ENCODE assay signal across 9 cellular contexts in the genomic region with DNA sequence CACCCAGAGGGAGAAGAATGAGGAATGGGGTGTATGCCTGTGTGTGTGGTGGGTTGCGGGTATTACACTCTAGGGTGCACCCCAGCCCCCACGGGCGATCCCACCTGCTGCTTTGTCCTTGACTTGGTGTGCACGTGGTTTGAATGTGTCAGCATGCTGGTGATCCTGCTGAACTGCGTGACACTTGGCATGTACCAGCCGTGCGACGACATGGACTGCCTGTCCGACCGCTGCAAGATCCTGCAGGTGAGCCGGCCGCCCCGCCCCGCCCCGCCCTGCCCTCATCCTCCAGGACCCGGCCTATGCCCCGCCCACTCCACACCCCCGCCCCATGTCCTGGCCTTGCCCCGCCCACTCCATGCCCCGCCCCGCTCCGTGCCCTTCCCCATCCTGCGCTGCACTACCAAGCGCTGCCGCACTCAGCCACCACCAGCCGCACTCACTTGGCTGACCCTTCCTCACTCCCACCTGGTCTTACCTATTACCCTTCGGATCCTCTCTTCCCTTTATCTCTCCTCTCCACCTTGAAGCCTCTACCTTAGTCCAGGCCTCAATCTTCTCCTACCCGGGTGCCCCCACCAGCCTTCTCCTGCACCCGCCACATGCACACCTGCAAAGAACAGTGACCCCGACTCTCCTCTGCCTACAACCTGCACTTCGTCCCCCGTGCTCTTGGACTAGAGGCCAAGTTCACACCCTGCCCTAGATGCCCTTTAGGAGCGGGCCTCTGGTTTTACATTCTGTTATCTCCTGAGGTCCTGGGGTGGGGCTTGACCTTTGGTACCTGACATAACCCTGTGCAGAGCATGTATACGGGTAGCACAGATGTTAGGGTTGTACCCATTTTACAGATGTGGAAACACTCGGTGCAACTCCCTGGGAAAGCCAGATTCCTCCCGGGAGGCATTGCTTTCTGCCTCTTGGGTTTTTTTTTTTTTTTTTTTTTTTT. TPM values are rescaled to one million over a fixed set of nuclear protein-coding genes. Genes with fewer than 3 reads are reported as not detected.
A peak's percentile ranks its signal among the peaks of the same experiment; 100 is the strongest.
DNase-seq lines count a peak whose midpoint lies in the region; ATAC-seq and TF ChIP-seq lines count a peak whose summit lies in the region.
"Had no signal": no experiment of that assay in that cellular context is flagged by ENCODE, and none has a peak within 500 bp of the region (broad histone marks: within the 10 kb centered on the region; RNA-seq: fewer than 3 reads in every experiment).

No MANE protein-coding gene starts in this region.

- H3K18ac ChIP-seq in mesenchymal stem cell (ENCODE audit: low read depth in 1 of 2, low read length in 2 of 2) = no peak overlapping the region

- intact Hi-C loops in thyroid gland (cut with DNase I) = no loop called here

- no peak overlapping the region for H3K9ac ChIP-seq in mesenchymal stem cell (ENCODE audit: low read length)

- H3K4ac ChIP-seq in mesenchymal stem cell (ENCODE audit: low read depth in 1 of 2, low read length in 2 of 2) = no peak overlapping the region

- peak in 1 of 6 experiments; percentile 5 for TF ChIP-seq CTCF in thyroid gland (IDR thresholded peaks at IDR 0.05)

- peaks cover 24% of the 10 kb centered on the region for H3K4me1 Mint-ChIP-seq in activated naive CD8-positive, alpha-beta T cell treated with anti-CD3 and anti-CD28 coated beads for 36 hours

- no peak overlapping the region for H2BK12ac ChIP-seq in mesenchymal stem cell (ENCODE audit: low read length in 2 of 2)

- H3K27ac ChIP-seq in mesenchymal stem cell (ENCODE audit: low read length, poor library complexity, severe bottlenecking) (no peak overlapping the region), thyroid gland (no peak overlapping the region)

- ATAC-seq in HG02973 (IDR thresholded peaks at IDR 0.05; ENCODE audit: unreplicated experiment) = no peak

- no peak overlapping the region for H3K4me2 ChIP-seq in mesenchymal stem cell (ENCODE audit: low read length, poor library complexity, severe bottlenecking)

- H2AK5ac ChIP-seq in mesenchymal stem cell (ENCODE audit: low read length, severe bottlenecking) = no peak overlapping the region

- peak overlapping the region; percentile 3 for H3K4me3 Mint-ChIP-seq in activated naive CD8-positive, alpha-beta T cell treated with anti-CD3 and anti-CD28 coated beads for 36 hours

- H3K4me1 ChIP-seq in mesenchymal stem cell (ENCODE audit: control insufficient read depth, insufficient read depth, low read depth, low read length) (peaks cover 3% of the 10 kb centered on the region), thyroid gland (peaks cover 0 to under 1% of the 10 kb centered on the region in 2 donors)

- no peak overlapping the region for H3K4me3 ChIP-seq in mesenchymal stem cell (ENCODE audit: insufficient read depth in 1 of 2, low read depth in 1 of 2, low read length in 2 of 2)
- no peak overlapping the region for H3K4me3 ChIP-seq in thyroid gland (replicated peaks in 1 of 3)

- H2BK5ac ChIP-seq in mesenchymal stem cell (ENCODE audit: low read depth, low read length, poor library complexity, severe bottlenecking) = no peak overlapping the region

- H3K27me3 ChIP-seq in mesenchymal stem cell (ENCODE audit: control insufficient read depth in 1 of 2, insufficient read depth in 1 of 2, low read length in 2 of 2) (peaks cover 51 to 53% of the 10 kb centered on the region in 2 experiments), thyroid gland (no peaks in the 10 kb centered on the region)

- H3K36me3 ChIP-seq in mesenchymal stem cell (ENCODE audit: control insufficient read depth in 1 of 2, insufficient read depth in 2 of 2, low read depth in 1 of 2, low read length in 2 of 2) (no peaks in the 10 kb centered on the region), thyroid gland (no peaks in the 10 kb centered on the region)

- H3K23ac ChIP-seq in mesenchymal stem cell (ENCODE audit: low read length in 2 of 2) = no peak overlapping the region

- DNase-seq in DMS153 treated with DMSO at 0.1 percent for 48 hours (lab: John Stamatoyannopoulos, UW; ENCODE audit: unreplicated experiment) = peak; percentile 78
- DNase-seq in RPMI8226 = peak; percentile 70
- DNase-seq in activated naive CD8-positive, alpha-beta T cell treated with anti-CD3 and anti-CD28 coated beads for 36 hours = peak; percentile 72
- DNase-seq in mesenchymal stem cell = peak; percentile 8
- DNase-seq in thyroid gland = peak; percentile 20 to 55
- no peak for DNase-seq in kidney glomerular epithelial cell (lab: John Stamatoyannopoulos, UW)
- DNase-seq in NCI-H2196 (lab: John Stamatoyannopoulos, UW; ENCODE audit: unreplicated experiment) = no peak

- no peaks in the 10 kb centered on the region for H3K79me1 ChIP-seq in mesenchymal stem cell (replicated peaks; ENCODE audit: low read length, poor library complexity, severe bottlenecking)

- H4K8ac ChIP-seq in mesenchymal stem cell (ENCODE audit: low read length) = no peak overlapping the region

- H3K27ac Mint-ChIP-seq in activated naive CD8-positive, alpha-beta T cell treated with anti-CD3 and anti-CD28 coated beads for 36 hours = no peak overlapping the region

- H2AFZ ChIP-seq in mesenchymal stem cell (ENCODE audit: low read depth, low read length) = no peak overlapping the region

- H3K14ac ChIP-seq in mesenchymal stem cell (ENCODE audit: low read length in 2 of 2) = no peak overlapping the region

- H2BK15ac ChIP-seq in mesenchymal stem cell (ENCODE audit: low read depth, poor library complexity, severe bottlenecking) = no peak overlapping the region

- peaks cover 6% of the 10 kb centered on the region for H3K9me3 Mint-ChIP-seq in activated naive CD8-positive, alpha-beta T cell treated with anti-CD3 and anti-CD28 coated beads for 36 hours

- H3K36me3 Mint-ChIP-seq in activated naive CD8-positive, alpha-beta T cell treated with anti-CD3 and anti-CD28 coated beads for 36 hours = peaks cover 5% of the 10 kb centered on the region

- WGBS in mesenchymal stem cell = 22% methylated on average over 32 of the region's 36 CpGs
- 34 to 59% methylated on average over 22 to 34 of the region's 36 CpGs for WGBS in thyroid gland, 2 donors

- no peak for TF ChIP-seq POLR2A in thyroid gland (IDR thresholded peaks at IDR 0.05)

- peaks cover 12% of the 10 kb centered on the region for H3K9me3 ChIP-seq in mesenchymal stem cell (ENCODE audit: control insufficient read depth, low read length)
- no peaks in the 10 kb centered on the region for H3K9me3 ChIP-seq in thyroid gland

- no peak overlapping the region for H2BK120ac ChIP-seq in mesenchymal stem cell (ENCODE audit: low read depth, low read length)

- peaks cover 18% of the 10 kb centered on the region for H3K27me3 Mint-ChIP-seq in activated naive CD8-positive, alpha-beta T cell treated with anti-CD3 and anti-CD28 coated beads for 36 hours

- no peak overlapping the region for H4K91ac ChIP-seq in mesenchymal stem cell (ENCODE audit: low read length)

RNA-seq across cellular contexts. Expression of a gene that starts 27.7 kb away (rescaled TPM):
- under 1 TPM; 0.26 to 0.27 TPM for total RNA-seq in activated naive CD8-positive, alpha-beta T cell treated with anti-CD3 and anti-CD28 coated beads for 36 hours
- under 0.01 TPM for polyA plus RNA-seq in mesenchymal stem cell (2013, experiment 1 of 2)
- 0.01 TPM for polyA plus RNA-seq in mesenchymal stem cell (2013, experiment 2 of 2)
- 10 to 100 TPM in 1 of 4 donors, 1 to 10 TPM in 3; 3.7 to 10.7 (median 6.4) TPM for total RNA-seq in thyroid gland
- total RNA-seq: dermis microvascular lymphatic vessel endothelial cell had no signal

Comparison
In these comparisons a context has a peak if more than half of its experiments do, and no peak if none do; other contexts are left out.
1. DNase-seq: peak in DMS153 treated with DMSO at 0.1 percent for 48 hours (single experiment), RPMI8226 (single experiment), activated naive CD8-positive, alpha-beta T cell treated with anti-CD3 and anti-CD28 coated beads for 36 hours (single experiment), mesenchymal stem cell (single experiment) and thyroid gland (2 of 2); none in kidney glomerular epithelial cell (single experiment) and NCI-H2196 (single experiment).